Comparison of ENCODE assay signal across 1 cellular context in genomic region chr22:43236401-43237166, GRCh38.
TF ChIP-seq lines count a peak whose summit lies in the region.

No MANE protein-coding gene starts in this region.

TF ChIP-seq in GM23338, 12 proteins besides CTCF, POLR2A, EP300 and RAD21 (continued from another document):
- no peak for TF ChIP-seq ZNF462 (CRISPR knock-in tag; IDR thresholded peaks at IDR 0.05)
- TF ChIP-seq CREB1 (CRISPR knock-in tag; IDR thresholded peaks at IDR 0.05; ENCODE audit: low read depth): no peak
- TF ChIP-seq POLR2AphosphoS5 (IDR thresholded peaks at IDR 0.05; ENCODE audit: low read depth): no peak
- TF ChIP-seq NANOG (IDR thresholded peaks at IDR 0.05; ENCODE audit: borderline replicate concordance): no peak
- TF ChIP-seq ZNF114 (CRISPR knock-in tag; IDR thresholded peaks at IDR 0.05): no peak
- TF ChIP-seq EZH2phosphoT487 (IDR thresholded peaks at IDR 0.05; ENCODE audit: unreplicated experiment): no peak
- TF ChIP-seq REST (IDR thresholded peaks at IDR 0.05; ENCODE audit: unreplicated experiment): no peak
- TF ChIP-seq JUNB (IDR thresholded peaks at IDR 0.05; ENCODE audit: unreplicated experiment): no peak
- no peak for TF ChIP-seq ZNF331 (CRISPR knock-in tag; IDR thresholded peaks at IDR 0.05; ENCODE audit: low read depth)
- no peak for TF ChIP-seq ETS1 (IDR thresholded peaks at IDR 0.05)
TF ChIP-seq in GM23338: peak in this region for 0.
